Comparison of ENCODE assay signal across 1 cellular context in the genomic region with DNA sequence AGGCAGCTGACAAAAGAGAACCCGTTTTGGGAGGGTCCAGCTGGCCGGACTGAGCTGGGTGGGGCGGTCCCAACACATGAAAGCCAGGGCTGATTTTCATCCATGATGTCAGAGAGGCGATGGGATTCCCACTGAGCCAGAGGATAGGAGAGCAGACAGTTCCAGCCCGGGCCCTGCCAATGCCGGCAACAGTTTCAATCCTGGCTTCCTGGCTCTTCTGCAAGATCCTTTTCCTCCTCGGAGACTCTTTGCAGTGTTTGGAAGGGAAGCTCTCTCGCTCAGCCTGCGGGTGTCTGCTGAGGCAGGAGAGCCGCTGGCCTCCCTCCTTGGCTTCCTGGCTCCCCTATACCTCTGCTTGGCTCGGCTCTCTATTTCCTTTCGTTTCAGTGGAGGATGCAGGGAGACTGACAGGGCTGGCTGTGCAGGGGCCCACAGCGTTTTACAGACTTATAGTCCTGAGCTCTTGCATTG.
TF ChIP-seq lines count a peak whose summit lies in the region.

No MANE protein-coding gene starts in this region.

TF ChIP-seq in IMR-90, 13 proteins besides CTCF, POLR2A, EP300 and RAD21 (continued from another document):
- TF ChIP-seq, protein P1, sequence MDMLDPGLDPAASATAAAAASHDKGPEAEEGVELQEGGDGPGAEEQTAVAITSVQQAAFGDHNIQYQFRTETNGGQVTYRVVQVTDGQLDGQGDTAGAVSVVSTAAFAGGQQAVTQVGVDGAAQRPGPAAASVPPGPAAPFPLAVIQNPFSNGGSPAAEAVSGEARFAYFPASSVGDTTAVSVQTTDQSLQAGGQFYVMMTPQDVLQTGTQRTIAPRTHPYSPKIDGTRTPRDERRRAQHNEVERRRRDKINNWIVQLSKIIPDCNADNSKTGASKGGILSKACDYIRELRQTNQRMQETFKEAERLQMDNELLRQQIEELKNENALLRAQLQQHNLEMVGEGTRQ (IDR thresholded peaks at IDR 0.05; ENCODE audit: low read depth, low read length): no peak
- TF ChIP-seq BHLHE40 (IDR thresholded peaks at IDR 0.05; ENCODE audit: low read depth, low read length): no peak
